10 cellular contexts compared by ENCODE assay signal in genomic region chr12:105820407-105821140, GRCh38.
DNase-seq lines count a peak whose midpoint lies in the region; ATAC-seq and TF ChIP-seq lines count a peak whose summit lies in the region.
"Had no signal": no experiment of that assay in that cellular context is flagged by ENCODE, and none has a peak within 500 bp of the region (broad histone marks: within the 10 kb centered on the region; RNA-seq: fewer than 3 reads in every experiment).

No MANE protein-coding gene starts in this region.

- ATAC-seq in left cardiac atrium (peak; percentile 86 to 87), HG03469 (IDR thresholded peaks at IDR 0.05; ENCODE audit: unreplicated experiment) (no peak)
- ATAC-seq: mucosa of descending colon had no signal

- H3K4me3 ChIP-seq in ascending aorta, result no peak overlapping the region
- no peak overlapping the region for H3K4me3 ChIP-seq in MG63
- no peak overlapping the region for H3K4me3 ChIP-seq in esophagus muscularis mucosa
- H3K4me3 ChIP-seq: mucosa of descending colon had no signal

- H3K4me1 ChIP-seq in ascending aorta (peaks cover 5 to 26% of the 10 kb centered on the region in 2 donors), esophagus muscularis mucosa (peaks cover 5 to 28% (median 13%) of the 10 kb centered on the region in 4 donors)

- WGBS in esophagus muscularis mucosa, result 53% methylated on average over 5 of the region's 5 CpGs

- TF ChIP-seq CTCF in ascending aorta (IDR thresholded peaks at IDR 0.05), result no peak
- TF ChIP-seq CTCF in esophagus muscularis mucosa (IDR thresholded peaks at IDR 0.05), result no peak

- H3K9me3 ChIP-seq in ascending aorta (no peaks in the 10 kb centered on the region), MG63 (no peaks in the 10 kb centered on the region), esophagus muscularis mucosa (no peaks in the 10 kb centered on the region)
- H3K9me3 ChIP-seq: mucosa of descending colon had no signal

- TF ChIP-seq POLR2A in esophagus muscularis mucosa (IDR thresholded peaks at IDR 0.05; ENCODE audit: low read depth), result no peak

- H3K27ac ChIP-seq in ascending aorta (peak overlapping the region; percentile 34 to 71), esophagus muscularis mucosa (replicated peaks in 1 of 4) (no peak overlapping the region)

- H3K27me3 ChIP-seq in ascending aorta, result no peaks in the 10 kb centered on the region
- H3K27me3 ChIP-seq in MG63, result no peaks in the 10 kb centered on the region
- H3K27me3 ChIP-seq in esophagus muscularis mucosa, result no peaks in the 10 kb centered on the region

- DNase-seq in GM03348 (ENCODE audit: low spot score), result peak; percentile 70
- DNase-seq in ascending aorta (ENCODE audit: low spot score in 2 of 2), result peak; percentile 41 to 87
- DNase-seq in left cardiac atrium, result peak; percentile 48
- DNase-seq in putamen (ENCODE audit: low spot score), result peak; percentile 23
- no peak for DNase-seq in MG63
- DNase-seq in DMS53 (lab: John Stamatoyannopoulos, UW), result no peak
- DNase-seq in esophagus muscularis mucosa (ENCODE audit: extremely low spot score), result no peak
- DNase-seq: cortex of kidney had no signal

- H3K36me3 ChIP-seq in ascending aorta (no peaks in the 10 kb centered on the region), MG63 (no peaks in the 10 kb centered on the region), esophagus muscularis mucosa (no peaks in the 10 kb centered on the region)

- TF ChIP-seq EP300 in esophagus muscularis mucosa (IDR thresholded peaks at IDR 0.05), result no peak

- intact Hi-C loops in ascending aorta (cut with DNase I), result loop anchor here (5.0 kb wide), 2 partner anchors 42 to 127 kb away; no protein-coding TSS in a partner anchor
- intact Hi-C loops in left cardiac atrium (cut with DNase I), result no loop called here
- intact Hi-C loops in esophagus muscularis mucosa (cut with DNase I), result no loop called here

Comparison
In these comparisons a context has a peak if more than half of its experiments do, and no peak if none do; other contexts are left out.
1. DNase-seq: peak in GM03348 (single experiment), ascending aorta (2 of 2), left cardiac atrium (single experiment) and putamen (single experiment); none in MG63 (single experiment), DMS53 (single experiment) and esophagus muscularis mucosa (single experiment).
2. H3K27ac ChIP-seq: peak in ascending aorta (2 of 2); none in esophagus muscularis mucosa (0 of 4).